In the genomic region with DNA sequence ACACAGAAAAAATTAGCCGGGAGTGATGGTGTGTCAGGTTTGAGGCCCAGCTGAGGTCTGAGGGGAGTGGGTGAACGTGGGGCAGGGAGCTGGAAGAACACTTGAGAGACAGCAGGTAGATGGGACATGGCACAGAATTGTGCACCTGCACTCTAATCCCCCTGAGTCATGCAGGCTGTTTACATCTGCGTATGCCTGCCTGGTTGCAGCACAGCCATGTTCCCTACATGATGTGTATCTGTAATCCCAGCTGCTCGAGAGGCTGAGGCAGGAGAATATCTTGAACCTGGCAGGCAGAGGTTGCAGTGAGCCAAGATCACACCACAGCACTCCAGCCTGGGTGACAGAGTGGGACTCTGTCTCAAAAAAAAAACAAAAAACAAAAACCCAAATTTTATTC, we compare ENCODE assay signal across 11 cellular contexts.
"Had no signal": no experiment of that assay in that cellular context is flagged by ENCODE, and none has a peak within 500 bp of the region (broad histone marks: within the 10 kb centered on the region; RNA-seq: fewer than 3 reads in every experiment).

No MANE protein-coding gene starts in this region.

- DNase-seq: activated CD4-positive, alpha-beta memory T cell treated with anti-CD3 and anti-CD28 coated beads for 36 hours; activated effector memory CD4-positive, alpha-beta T cell treated with anti-CD3 and anti-CD28 coated beads, Interleukin-2, amount 50 U/mL, for 16 hours; activated T-cell treated with anti-CD3 and anti-CD28 coated beads, Interleukin-2, amount 50 U/mL, for 4 hours; anterior cingulate cortex; pancreas; retina; small intestine; SW 1271 had no signal

- H3K27me3 ChIP-seq: neural progenitor cell, pancreas had no signal

- ATAC-seq: activated naive CD4-positive, alpha-beta T cell treated with anti-CD3 and anti-CD28 coated beads, Interleukin-2, amount 50 U/mL, for 72 hours; activated T-cell treated with anti-CD3 and anti-CD28 coated beads, Interleukin-2, amount 50 U/mL, for 4 hours; pancreas; stimulated activated memory B cell treated with anti-CD40 and anti-IgM and Interleukin-4, amounts not matched to agents 10 μg/mL and 1 μg/mL and 100 μg/mL, for 72 hours had no signal

- H3K36me3 ChIP-seq: neural progenitor cell, pancreas had no signal

- H3K9me3 ChIP-seq: pancreas had no signal

- H3K4me1 ChIP-seq: neural progenitor cell, pancreas had no signal

- H3K27ac ChIP-seq: neural progenitor cell, pancreas had no signal

- H3K4me3 ChIP-seq: neural progenitor cell, pancreas had no signal
